ENCODE assay signal across 31 cellular contexts in the genomic region with DNA sequence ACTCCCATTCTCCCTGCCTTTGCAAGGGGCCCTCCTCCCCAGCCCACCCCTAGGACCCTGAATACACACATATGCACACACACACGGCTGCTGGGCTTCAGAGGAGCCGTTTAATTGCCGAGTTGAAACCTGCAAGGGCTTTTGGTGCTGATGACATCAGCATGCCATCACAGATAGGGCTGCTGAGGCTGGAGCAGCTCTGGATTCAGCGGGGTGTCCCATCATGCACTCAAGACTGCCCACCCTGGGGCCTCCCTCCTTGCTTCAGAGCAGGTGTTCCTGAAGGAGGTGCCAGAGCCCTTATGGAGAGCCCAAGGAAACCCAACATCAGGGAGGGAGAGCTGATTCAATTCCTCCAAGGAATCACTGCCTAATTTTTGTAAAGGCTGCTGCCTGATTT. TPM values are rescaled to one million over a fixed set of nuclear protein-coding genes. Genes with fewer than 3 reads are reported as not detected.
"Had no signal": no experiment of that assay in that cellular context is flagged by ENCODE, and none has a peak within 500 bp of the region (broad histone marks: within the 10 kb centered on the region; RNA-seq: fewer than 3 reads in every experiment).

No MANE protein-coding gene starts in this region.

- H3K9me3 Mint-ChIP-seq: dendritic cell treated with granulocyte-macrophage colony-stimulating factor and Interleukin-4, amounts not matched to agents 40 ng/mL and 50 ng/mL, for 4 days; effector memory CD8-positive, alpha-beta T cell; endodermal cell; mesothelial cell of epicardium; naive B cell had no signal

- H3K4me3 ChIP-seq: colonic mucosa, esophagus squamous epithelium, gastrocnemius medialis, heart right ventricle, left lung, lower lobe of right lung, mucosa of descending colon had no signal

- ATAC-seq: effector memory CD8-positive, alpha-beta T cell; esophagus mucosa; gastrocnemius medialis; heart right ventricle; left cardiac atrium; left lung; left ventricle myocardium superior; lower lobe of right lung; mucosa of descending colon had no signal

- H3K36me3 ChIP-seq: colonic mucosa, esophagus squamous epithelium, gastrocnemius medialis, heart right ventricle, left lung, lower lobe of right lung had no signal

- H3K36me3 Mint-ChIP-seq: mesothelial cell of epicardium had no signal

- DNase-seq: colonic mucosa; cortex of kidney; effector CD8-positive, alpha-beta T cell; effector memory CD8-positive, alpha-beta T cell; endodermal cell; erythroblast; esophagus squamous epithelium; foreskin fibroblast; foreskin melanocyte; gastrocnemius medialis; glutamatergic neuron; head of caudate nucleus; heart right ventricle; hippocampal formation; left cardiac atrium; left lung; left ventricle myocardium superior; lower lobe of right lung; mesenchymal stem cell; mucosa of descending colon; naive B cell had no signal

- H3K4me3 Mint-ChIP-seq: dendritic cell treated with granulocyte-macrophage colony-stimulating factor and Interleukin-4, amounts not matched to agents 40 ng/mL and 50 ng/mL, for 4 days; effector memory CD8-positive, alpha-beta T cell; endodermal cell; mesothelial cell of epicardium; naive B cell had no signal

- H3K9me3 ChIP-seq: colonic mucosa, esophagus squamous epithelium, gastrocnemius medialis, heart right ventricle, left lung, lower lobe of right lung, mucosa of descending colon had no signal

- H3K27ac ChIP-seq: colonic mucosa, epithelial cell of prostate, esophagus squamous epithelium, gastrocnemius medialis, heart right ventricle, left lung, lower lobe of right lung had no signal

- H3K27ac Mint-ChIP-seq: dendritic cell treated with granulocyte-macrophage colony-stimulating factor and Interleukin-4, amounts not matched to agents 40 ng/mL and 50 ng/mL, for 4 days; effector memory CD8-positive, alpha-beta T cell; endodermal cell; mesothelial cell of epicardium; naive B cell had no signal

RNA-seq across cellular contexts. Expression of a gene that starts 5.7 kb away (rescaled TPM):
- total RNA-seq: dermis microvascular lymphatic vessel endothelial cell, esophagus mucosa, esophagus squamous epithelium, gastrocnemius medialis, glomerular endothelial cell, left cardiac atrium, left ventricle myocardium superior, lower leg skin, lower lobe of right lung, lung microvascular endothelial cell, mesenteric fat pad, myocyte had no signal
